In genomic region chr5:123543438-123543837, GRCh38 we compare ENCODE assay signal across 1 cellular context.
TF ChIP-seq lines count a peak whose summit lies in the region.

No MANE protein-coding gene starts in this region.

TF ChIP-seq in K562, 482 proteins besides CTCF, POLR2A, EP300 and RAD21 (continued from another document):
- no peak for TF ChIP-seq HBP1 (CRISPR knock-in tag; IDR thresholded peaks at IDR 0.05)
- TF ChIP-seq ZNF280B (CRISPR knock-in tag; IDR thresholded peaks at IDR 0.05): no peak
- TF ChIP-seq FOXP4 (CRISPR knock-in tag; IDR thresholded peaks at IDR 0.05; ENCODE audit: borderline replicate concordance): no peak
- no peak for TF ChIP-seq RBM25 (IDR thresholded peaks at IDR 0.05; ENCODE audit: low read depth, low read length, severe bottlenecking)
- TF ChIP-seq ZNF408 (CRISPR knock-in tag; IDR thresholded peaks at IDR 0.05; ENCODE audit: low read depth): no peak
- no peak for TF ChIP-seq ZNF311 (CRISPR knock-in tag; IDR thresholded peaks at IDR 0.05)
